Comparison of ENCODE assay signal across 30 cellular contexts in genomic region chr20:60213126-60213893, GRCh38.
"Had no signal": no experiment of that assay in that cellular context is flagged by ENCODE, and none has a peak within 500 bp of the region (broad histone marks: within the 10 kb centered on the region; RNA-seq: fewer than 3 reads in every experiment).

No MANE protein-coding gene starts in this region.

- H3K27me3 ChIP-seq: cardiac muscle cell, MG63 had no signal

- H3K9me3 ChIP-seq: MG63, SJSA1 had no signal

- H3K9me3 Mint-ChIP-seq: activated B cell treated with CpG ODN at 0.5 μM for 24 hours; activated CD4-positive, alpha-beta memory T cell treated with anti-CD3 and anti-CD28 coated beads for 36 hours; activated CD4-positive, alpha-beta T cell treated with anti-CD3 and anti-CD28 coated beads, Interleukin-2, amount 10 ng/mL, durations not matched to agents 7 days and 5 days; activated naive CD4-positive, alpha-beta T cell treated with anti-CD3 and anti-CD28 coated beads for 36 hours; activated T-cell treated with anti-CD3 and anti-CD28 coated beads, Interleukin-2, amount 50 U/mL, for 4 hours; activated T-helper 17 cell treated with anti-CD3 and anti-CD28 coated beads, Interleukin-2, amount 50 U/mL, for 72 hours; brain; T-helper 1 cell treated with Interleukin-12 subunit alpha and Interleukin-12 subunit beta and Interleukin-4 antibody, amounts not matched to agents 30 μg/mL and 1 μg/mL, for 36 hours had no signal

- H3K4me3 ChIP-seq: cardiac muscle cell, MG63, SJSA1 had no signal

- H3K27me3 Mint-ChIP-seq: activated B cell treated with CpG ODN at 0.5 μM for 24 hours; activated CD4-positive, alpha-beta memory T cell treated with anti-CD3 and anti-CD28 coated beads for 36 hours; activated T-helper 17 cell treated with anti-CD3 and anti-CD28 coated beads, Interleukin-2, amount 50 U/mL, for 72 hours had no signal

- H3K27ac ChIP-seq: cardiac muscle cell, SJSA1 had no signal

- H3K27ac Mint-ChIP-seq: activated B cell treated with CpG ODN at 0.5 μM for 24 hours; activated CD4-positive, alpha-beta memory T cell treated with anti-CD3 and anti-CD28 coated beads for 36 hours; activated CD4-positive, alpha-beta T cell treated with anti-CD3 and anti-CD28 coated beads, Interleukin-2, amount 10 ng/mL, durations not matched to agents 7 days and 5 days; activated naive CD4-positive, alpha-beta T cell treated with anti-CD3 and anti-CD28 coated beads for 36 hours; activated naive CD8-positive, alpha-beta T cell; activated T-helper 17 cell treated with anti-CD3 and anti-CD28 coated beads, Interleukin-2, amount 50 U/mL, for 72 hours; T-helper 1 cell treated with Interleukin-12 subunit alpha and Interleukin-12 subunit beta and Interleukin-4 antibody, amounts not matched to agents 30 μg/mL and 1 μg/mL, for 36 hours had no signal

- ATAC-seq: activated T-cell treated with anti-CD3 and anti-CD28 coated beads, Interleukin-2, amount 50 U/mL, for 4 hours; activated T-helper 17 cell treated with anti-CD3 and anti-CD28 coated beads, Interleukin-2, amount 50 U/mL, for 72 hours; Panc1 had no signal

- H3K36me3 ChIP-seq: cardiac muscle cell, MG63, SJSA1 had no signal

- H3K4me1 Mint-ChIP-seq: activated B cell treated with CpG ODN at 0.5 μM for 24 hours; activated T-helper 17 cell treated with anti-CD3 and anti-CD28 coated beads, Interleukin-2, amount 50 U/mL, for 72 hours had no signal

- DNase-seq: activated B cell treated with CpG ODN at 0.5 μM for 24 hours; activated CD4-positive, alpha-beta memory T cell treated with anti-CD3 and anti-CD28 coated beads for 36 hours; activated CD4-positive, alpha-beta T cell treated with anti-CD3 and anti-CD28 coated beads, Interleukin-2, amount 10 ng/mL, durations not matched to agents 7 days and 5 days; activated CD8-positive, alpha-beta memory T cell treated with anti-CD3 and anti-CD28 coated beads for 24 hours; activated gamma-delta T cell; activated naive CD4-positive, alpha-beta T cell treated with anti-CD3 and anti-CD28 coated beads for 36 hours; activated T-cell treated with anti-CD3 and anti-CD28 coated beads, Interleukin-2, amount 50 U/mL, for 4 hours; amygdala; KG1; MG63; MV-4-11; NCI-H1092 treated with DMSO at 0.1 percent for 48 hours; NCI-H1417 treated with DMSO at 0.1 percent for 48 hours; NCI-H1694; NCI-H2029; NCI-H2107; NCI-H510A treated with DMSO at 0.1 percent for 48 hours; NCI-H69; NK-92 treated with Interleukin-12 subunit alpha and Interleukin-12 subunit beta, amount 100 ng/mL, for 24 hours; OCI-M1; RPMI8226; SHP77; T-helper 9 cell had no signal

- H3K36me3 Mint-ChIP-seq: activated CD4-positive, alpha-beta memory T cell treated with anti-CD3 and anti-CD28 coated beads for 36 hours; activated naive CD8-positive, alpha-beta T cell; brain had no signal

- H3K4me3 Mint-ChIP-seq: activated B cell treated with CpG ODN at 0.5 μM for 24 hours; activated CD4-positive, alpha-beta memory T cell treated with anti-CD3 and anti-CD28 coated beads for 36 hours; activated CD4-positive, alpha-beta T cell treated with anti-CD3 and anti-CD28 coated beads, Interleukin-2, amount 10 ng/mL, durations not matched to agents 7 days and 5 days; activated naive CD4-positive, alpha-beta T cell treated with anti-CD3 and anti-CD28 coated beads for 36 hours; activated naive CD8-positive, alpha-beta T cell; activated T-cell treated with anti-CD3 and anti-CD28 coated beads, Interleukin-2, amount 50 U/mL, for 4 hours; activated T-helper 17 cell treated with anti-CD3 and anti-CD28 coated beads, Interleukin-2, amount 50 U/mL, for 72 hours; T-helper 1 cell treated with Interleukin-12 subunit alpha and Interleukin-12 subunit beta and Interleukin-4 antibody, amounts not matched to agents 30 μg/mL and 1 μg/mL, for 36 hours had no signal
